Comparison of ENCODE assay signal across 1 cellular context in the genomic region with DNA sequence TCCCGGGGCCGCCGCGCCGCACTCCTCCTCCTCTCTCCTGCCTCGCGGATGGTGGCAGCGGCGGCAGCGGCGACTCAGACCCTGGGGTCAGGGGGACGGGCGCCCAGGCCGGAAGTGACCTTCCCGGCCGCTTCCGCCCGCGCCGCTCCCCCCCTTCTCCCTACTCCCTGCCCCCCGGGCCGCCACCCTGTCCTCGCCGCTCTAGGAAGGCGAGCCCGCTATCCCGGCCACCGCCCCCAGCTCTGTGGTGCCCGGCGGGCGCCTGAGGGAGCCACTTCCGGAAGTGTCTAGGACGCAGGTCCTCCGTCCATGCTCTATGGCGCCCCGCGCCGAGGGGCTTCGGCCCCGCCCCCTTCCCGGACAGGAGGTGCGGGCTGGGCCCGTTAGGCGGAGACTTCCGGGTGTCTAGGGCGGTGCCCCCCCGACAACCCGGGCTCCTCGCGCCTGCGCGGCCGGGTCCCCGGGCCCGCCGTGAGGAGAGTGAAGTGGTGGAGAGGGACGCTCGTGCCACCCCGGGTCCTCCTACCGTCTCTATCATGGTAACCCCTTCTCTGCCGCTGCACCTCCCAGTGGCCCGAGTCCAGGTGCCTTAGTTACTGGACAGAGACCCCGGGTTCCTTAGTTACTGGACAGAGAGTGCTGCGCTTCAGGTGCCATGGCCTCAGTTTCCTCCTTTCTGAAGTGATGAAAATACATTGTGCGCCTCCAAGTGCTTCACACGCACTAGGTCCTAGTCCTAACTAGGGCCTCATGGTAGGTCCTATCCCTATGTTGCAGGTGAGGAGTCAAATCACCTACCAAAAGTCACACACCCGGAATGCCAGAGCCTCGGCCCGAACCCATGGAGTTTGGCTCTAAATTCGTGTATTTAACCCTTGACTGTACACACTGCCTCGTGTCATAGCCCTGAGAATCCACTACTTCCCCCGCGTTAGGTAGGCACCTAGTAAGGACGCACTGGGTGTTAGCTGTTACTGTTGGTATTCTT.
TF ChIP-seq lines count a peak whose summit lies in the region.

TSS of gene ZNF787 (minus strand) at position 116 of the 988 bp plus-strand sequence. CDS start 18,078 bp downstream, outside the sequence.

TF ChIP-seq in GM12878, 131 proteins besides CTCF, POLR2A, EP300 and RAD21 (continued from another document):
- no peak for TF ChIP-seq REST (IDR thresholded peaks at IDR 0.05; ENCODE audit: low read depth, low read length)
- TF ChIP-seq, protein P1, sequence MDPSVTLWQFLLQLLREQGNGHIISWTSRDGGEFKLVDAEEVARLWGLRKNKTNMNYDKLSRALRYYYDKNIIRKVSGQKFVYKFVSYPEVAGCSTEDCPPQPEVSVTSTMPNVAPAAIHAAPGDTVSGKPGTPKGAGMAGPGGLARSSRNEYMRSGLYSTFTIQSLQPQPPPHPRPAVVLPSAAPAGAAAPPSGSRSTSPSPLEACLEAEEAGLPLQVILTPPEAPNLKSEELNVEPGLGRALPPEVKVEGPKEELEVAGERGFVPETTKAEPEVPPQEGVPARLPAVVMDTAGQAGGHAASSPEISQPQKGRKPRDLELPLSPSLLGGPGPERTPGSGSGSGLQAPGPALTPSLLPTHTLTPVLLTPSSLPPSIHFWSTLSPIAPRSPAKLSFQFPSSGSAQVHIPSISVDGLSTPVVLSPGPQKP (IDR thresholded peaks at IDR 0.05; ENCODE audit: low read depth, low read length): peak; percentile 86
- no peak for TF ChIP-seq IRF3 (IDR thresholded peaks at IDR 0.05)
- TF ChIP-seq STAT1 (conservative IDR thresholded peaks at IDR 0.05): peak; percentile 48; the same call in 1 of the 2 replicates
- TF ChIP-seq ESRRA (IDR thresholded peaks at IDR 0.05; ENCODE audit: low read length): no peak
- TF ChIP-seq TAF1 (IDR thresholded peaks at IDR 0.05; ENCODE audit: borderline replicate concordance, low read depth, low read length): peak; percentile 38; the same call in 1 of the 2 replicates
- TF ChIP-seq MAX (IDR thresholded peaks at IDR 0.05; ENCODE audit: low read depth, low read length): no peak
- no peak for TF ChIP-seq IRF4 (IDR thresholded peaks at IDR 0.05; ENCODE audit: low read depth, low read length)
- TF ChIP-seq HDGF (IDR thresholded peaks at IDR 0.05): peak; percentile 77; the same call in 1 of the 2 replicates
- TF ChIP-seq EGR1 (IDR thresholded peaks at IDR 0.05; ENCODE audit: borderline replicate concordance in 1 of 2, low read depth in 2 of 2, low read length in 2 of 2): peak in 1 of 2 experiments; percentile 74; a peak in 2 of 3 replicates
- TF ChIP-seq MTA2 (IDR thresholded peaks at IDR 0.05; ENCODE audit: low read depth): no peak; the same call in 1 of the 2 replicates
- no peak for TF ChIP-seq TBL1XR1 (IDR thresholded peaks at IDR 0.05; ENCODE audit: low read depth, low read length)
- no peak for TF ChIP-seq SREBF1 (IDR thresholded peaks at IDR 0.05; ENCODE audit: low read length)
- TF ChIP-seq TCF12 (IDR thresholded peaks at IDR 0.05; ENCODE audit: low read depth, low read length): no peak
